ENCODE assay signal across 17 cellular contexts in the genomic region with DNA sequence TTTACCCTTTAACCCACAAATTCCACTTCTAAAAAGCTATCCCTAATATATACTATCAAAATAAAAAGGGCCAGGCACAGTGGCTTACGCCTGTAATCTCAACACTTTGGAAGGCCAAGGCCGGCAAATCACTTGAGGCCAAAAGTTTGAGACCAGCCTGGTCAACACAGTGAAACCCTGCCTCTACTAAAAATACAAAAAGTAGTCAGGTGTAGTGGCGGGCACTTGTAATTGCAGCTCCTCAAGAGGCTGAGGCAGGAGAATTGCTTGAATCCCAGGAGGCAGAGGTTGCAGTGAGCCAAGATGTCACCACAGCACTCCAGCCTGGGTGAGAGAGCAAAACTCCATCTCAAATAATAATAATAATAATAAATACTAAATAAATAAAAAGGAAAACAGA.
A peak's percentile ranks its signal among the peaks of the same experiment; 100 is the strongest.
DNase-seq lines count a peak whose midpoint lies in the region; ATAC-seq and TF ChIP-seq lines count a peak whose summit lies in the region.
"Had no signal": no experiment of that assay in that cellular context is flagged by ENCODE, and none has a peak within 500 bp of the region (broad histone marks: within the 10 kb centered on the region; RNA-seq: fewer than 3 reads in every experiment).

No MANE protein-coding gene starts in this region.

- no peak overlapping the region for H2AFZ ChIP-seq in H9 (ENCODE audit: low read length)

- TF ChIP-seq CTCF in H9 (conservative IDR thresholded peaks at IDR 0.05) (peak; percentile 53), Panc1 (IDR thresholded peaks at IDR 0.05) (peak; percentile 44), foreskin keratinocyte (conservative IDR thresholded peaks at IDR 0.05) (peak; percentile 23)

- H4K91ac ChIP-seq in H9 (ENCODE audit: insufficient read length, low read depth, low read length), result no peak overlapping the region

- no peak overlapping the region for H3K9ac ChIP-seq in H9 (ENCODE audit: extremely low read depth, insufficient read length, low read length)

- CTCF ChIA-PET in Panc1 (lab: Charles Lee), result interaction anchor here (0.5 to 0.6 kb wide), 2 partner anchors 98 to 106 kb away, joined by 4 to 5 read pairs; no protein-coding TSS in a partner anchor

- intact Hi-C loops in Panc1 (cut with micrococcal nuclease; ENCODE audit: unreplicated experiment), result no loop called here

- H3K4ac ChIP-seq in H9 (ENCODE audit: low read depth, low read length), result no peak overlapping the region

- no peak overlapping the region for H2BK120ac ChIP-seq in H9 (ENCODE audit: low read depth, low read length, poor library complexity, severe bottlenecking)

- H3K56ac ChIP-seq in H9 (ENCODE audit: insufficient read length, low read depth, low read length), result no peak overlapping the region

- H3K79me1 ChIP-seq in H9 (ENCODE audit: insufficient read depth, low read depth, low read length, poor library complexity, severe bottlenecking), result no peaks in the 10 kb centered on the region

- no peaks in the 10 kb centered on the region for H3K36me3 Mint-ChIP-seq in H9 (ENCODE audit: insufficient read depth in 1 of 3, low read depth in 3 of 3)

- no peak overlapping the region for H3K4me2 ChIP-seq in H9 (ENCODE audit: insufficient read depth, insufficient read length, low read length)

- H3K27ac Mint-ChIP-seq in H9, result no peak overlapping the region
- H3K27ac Mint-ChIP-seq: stimulated activated effector memory CD8-positive, alpha-beta T cell treated with anti-CD3 and anti-CD28 coated beads, Interleukin-12 subunit alpha, Interleukin-12 subunit beta, amount 100 ng/mL, for 72 hours had no signal

- H3K9me3 ChIP-seq in H9 (ENCODE audit: control insufficient read depth, low read depth, low read length) (no peaks in the 10 kb centered on the region), Panc1 (ENCODE audit: control insufficient read depth, insufficient read depth, low read depth, low read length) (no peaks in the 10 kb centered on the region)
- H3K9me3 ChIP-seq: tibial artery had no signal

- in situ Hi-C loops in Panc1 (cut with HindIII; ENCODE audit: low pct_unique_long_range_greater_than_20kb, low sequenced_read_pairs), result no loop called here

- ATAC-seq in Panc1, result no peak
- no peak for ATAC-seq in foreskin keratinocyte
- ATAC-seq in GM21367 (IDR thresholded peaks at IDR 0.05; ENCODE audit: unreplicated experiment), result no peak
- no peak for ATAC-seq in activated CD4-positive, CD25-positive, alpha-beta regulatory T cell treated with anti-CD3 and anti-CD28 coated beads, Interleukin-2, amount 50 U/mL, for 24 hours
- ATAC-seq: left ventricle myocardium superior; stimulated activated effector memory CD8-positive, alpha-beta T cell treated with anti-CD3 and anti-CD28 coated beads, Interleukin-12 subunit alpha, Interleukin-12 subunit beta, amount 100 ng/mL, for 72 hours had no signal

- H3K36me3 ChIP-seq in Panc1 (ENCODE audit: control insufficient read depth, insufficient read depth, low read length), result no peaks in the 10 kb centered on the region
- H3K36me3 ChIP-seq: tibial artery had no signal

- H3K23me2 ChIP-seq in H9 (ENCODE audit: insufficient read length, low read depth, low read length, poor library complexity, severe bottlenecking), result no peaks in the 10 kb centered on the region

- no peaks in the 10 kb centered on the region for H4K20me1 ChIP-seq in H9 (ENCODE audit: control insufficient read depth, insufficient read depth, insufficient read length)

- H3K9me3 Mint-ChIP-seq in H9, result peaks cover 0 to 8% of the 10 kb centered on the region in 2 experiments; a peak in 2 of 5 replicates
- H3K9me3 Mint-ChIP-seq: stimulated activated effector memory CD8-positive, alpha-beta T cell treated with anti-CD3 and anti-CD28 coated beads, Interleukin-12 subunit alpha, Interleukin-12 subunit beta, amount 100 ng/mL, for 72 hours had no signal

- no peak overlapping the region for H2AK5ac ChIP-seq in H9 (ENCODE audit: insufficient read length, low read length)

- H3K4me3 Mint-ChIP-seq in H9, result no peak overlapping the region
- H3K4me3 Mint-ChIP-seq: stimulated activated effector memory CD8-positive, alpha-beta T cell treated with anti-CD3 and anti-CD28 coated beads, Interleukin-12 subunit alpha, Interleukin-12 subunit beta, amount 100 ng/mL, for 72 hours had no signal

- no CpG with 5 or more reads among the region's 3 CpGs for WGBS in H9 (ENCODE audit: extremely low coverage, insufficient read length, low lambda C conversion rate)

- no peak overlapping the region for H3K4me3 ChIP-seq in Panc1 (ENCODE audit: low read depth in 2 of 2, low read length in 2 of 2)
- H3K4me3 ChIP-seq: tibial artery had no signal

- H4K8ac ChIP-seq in H9 (replicated peaks; ENCODE audit: insufficient read length, low read depth, low read length), result no peak overlapping the region

- H3K4me1 ChIP-seq in H9 (ENCODE audit: insufficient read depth, low read length), result no peaks in the 10 kb centered on the region
- peaks cover 3% of the 10 kb centered on the region; the same call in 1 of the 2 replicates for H3K4me1 ChIP-seq in Panc1 (ENCODE audit: control insufficient read depth, insufficient read depth, low read length)
- no peaks in the 10 kb centered on the region for H3K4me1 ChIP-seq in foreskin keratinocyte

- no TSS peak for BruUV-seq in Panc1 (replicated peaks; lab: Mats Ljungman, UMichigan)

- H3K27me3 Mint-ChIP-seq in H9 (ENCODE audit: low read depth), result peaks cover 18% of the 10 kb centered on the region

- no peak overlapping the region for H4K5ac ChIP-seq in H9 (ENCODE audit: insufficient read length, low read depth, low read length)

- no peak overlapping the region for H2BK15ac ChIP-seq in H9 (ENCODE audit: low read depth, low read length)

- H3K18ac ChIP-seq in H9 (ENCODE audit: insufficient read length, low read depth, low read length), result no peak overlapping the region

- H3T11ph ChIP-seq in H9 (ENCODE audit: low read length), result no peak overlapping the region

- H3K23ac ChIP-seq in H9 (ENCODE audit: insufficient read length, low read depth, low read length), result no peak overlapping the region

- H2BK20ac ChIP-seq in H9 (ENCODE audit: low read depth, low read length, poor library complexity, severe bottlenecking), result no peak overlapping the region

- POLR2A ChIA-PET in Panc1 (lab: Charles Lee), result no interaction called here

- no peaks in the 10 kb centered on the region for H3K27me3 ChIP-seq in H9 (ENCODE audit: insufficient read depth, low read length)
- peaks cover 10% of the 10 kb centered on the region; the same call in 1 of the 2 replicates for H3K27me3 ChIP-seq in Panc1 (ENCODE audit: control insufficient read depth, insufficient read depth, low read length)
- H3K27me3 ChIP-seq in foreskin keratinocyte, result no peaks in the 10 kb centered on the region

- H2BK12ac ChIP-seq in H9 (ENCODE audit: insufficient read length, low read depth, low read length), result no peak overlapping the region

- H3K14ac ChIP-seq in H9 (ENCODE audit: insufficient read depth, low read length), result no peak overlapping the region

- H2BK5ac ChIP-seq in H9 (ENCODE audit: insufficient read length, low read length), result no peak overlapping the region

- DNase-seq in DMS114 treated with DMSO at 0.1 percent for 48 hours (lab: John Stamatoyannopoulos, UW; ENCODE audit: unreplicated experiment) (peak; percentile 34), H9 (peak; percentile 55), Panc1 (ENCODE audit: low read depth, low spot score) (no peak), foreskin keratinocyte (no peak), NCI-H1417 (lab: John Stamatoyannopoulos, UW) (no peak)
- DNase-seq: activated effector memory CD4-positive, alpha-beta T cell treated with anti-CD3 and anti-CD28 coated beads, Interleukin-2, amount 50 U/mL, for 16 hours; amniotic stem cell; C1 segment of cervical spinal cord; cerebellar nuclear complex; Kasumi-1; left ventricle myocardium superior; NCI-H2029 treated with DMSO at 0.1 percent for 48 hours; SHP77 treated with DMSO at 0.1 percent for 48 hours; tibial artery had no signal

- H3K79me2 ChIP-seq in H9 (ENCODE audit: insufficient read depth, low read length), result no peaks in the 10 kb centered on the region

- H3K27ac ChIP-seq in H9 (ENCODE audit: insufficient read length, low read depth, low read length) (no peak overlapping the region), Panc1 (ENCODE audit: low read length) (no peak overlapping the region), foreskin keratinocyte (no peak overlapping the region)
- H3K27ac ChIP-seq: tibial artery had no signal

- H3K4me1 Mint-ChIP-seq in H9, result peaks cover 6 to 9% of the 10 kb centered on the region in 2 experiments

Comparison
In these comparisons a context has a peak if more than half of its experiments do, and no peak if none do; other contexts are left out.
1. DNase-seq: peak in DMS114 treated with DMSO at 0.1 percent for 48 hours (single experiment) and H9 (single experiment); none in Panc1 (single experiment), foreskin keratinocyte (0 of 2) and NCI-H1417 (0 of 3).
2. Peak in every context shown above with its lines, with median percentiles within 50 percentile points of each other: CTCF ChIP-seq.